ENCODE assay signal across 11 cellular contexts in the genomic region with DNA sequence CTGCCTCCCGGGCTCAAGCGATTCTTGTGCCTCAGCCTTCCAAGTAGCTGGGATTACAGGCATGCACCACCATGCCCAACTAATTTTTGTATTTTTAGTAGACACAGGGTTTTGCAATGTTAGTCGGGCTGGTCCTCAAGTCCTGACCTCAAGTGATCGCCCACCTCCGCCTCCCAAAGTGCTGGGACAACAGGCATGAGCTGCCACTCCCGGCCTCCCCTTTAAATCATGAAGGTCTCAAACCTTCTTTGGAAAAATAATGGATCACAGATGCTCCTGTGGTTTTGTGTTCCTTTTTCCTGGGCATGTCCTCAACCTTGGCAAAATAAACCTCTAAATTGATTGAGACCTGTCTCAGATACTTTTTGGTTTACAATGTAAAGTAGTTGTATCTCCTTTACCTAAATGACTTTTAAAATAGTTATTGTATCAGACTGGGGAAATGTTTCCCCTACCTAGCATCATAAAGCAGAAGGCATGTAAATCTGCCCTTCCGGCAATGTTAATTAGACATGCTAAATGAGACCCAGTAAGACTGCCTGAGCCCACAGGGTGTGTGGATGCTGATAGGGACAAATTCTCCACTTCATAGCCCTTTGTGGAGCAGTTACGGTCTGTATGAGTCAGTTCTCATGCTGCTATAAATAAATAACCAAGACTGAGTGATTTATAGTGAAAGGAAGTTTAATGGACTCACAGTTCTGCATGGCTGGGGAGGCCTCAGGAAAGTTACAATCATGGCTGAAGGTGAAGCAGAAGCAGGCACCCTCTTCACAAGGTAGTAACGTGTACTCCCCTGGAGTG. TPM values are rescaled to one million over a fixed set of nuclear protein-coding genes. Genes with fewer than 3 reads are reported as not detected.
A peak's percentile ranks its signal among the peaks of the same experiment; 100 is the strongest.
DNase-seq lines count a peak whose midpoint lies in the region; ATAC-seq, FAIRE-seq and TF ChIP-seq lines count a peak whose summit lies in the region.
"Had no signal": no experiment of that assay in that cellular context is flagged by ENCODE, and none has a peak within 500 bp of the region (broad histone marks: within the 10 kb centered on the region; RNA-seq: fewer than 3 reads in every experiment).

No MANE protein-coding gene starts in this region.

- peaks cover 17% of the 10 kb centered on the region for H3K4me1 ChIP-seq in keratinocyte (ENCODE audit: control insufficient read depth, extremely low read depth, insufficient read depth, low read length)

- no peak overlapping the region for H3K9ac ChIP-seq in keratinocyte (ENCODE audit: control insufficient read depth, extremely low read depth, insufficient read depth, low read length)

- dilution Hi-C loops in keratinocyte (cut with MboI; ENCODE audit: extremely low pct_ligation_motif_present, low sequenced_read_pairs): no loop called here

- peaks cover 10% of the 10 kb centered on the region for H3K9me3 ChIP-seq in keratinocyte (ENCODE audit: control insufficient read depth, low read depth, low read length)

- H3K27ac ChIP-seq in keratinocyte (ENCODE audit: control insufficient read depth, insufficient read depth, low read length): no peak overlapping the region

- H3K36me3 ChIP-seq in keratinocyte (ENCODE audit: control insufficient read depth in 2 of 2, extremely low read depth in 1 of 2, insufficient read depth in 2 of 2, low read length in 2 of 2): no peaks in the 10 kb centered on the region

- peaks cover 20% of the 10 kb centered on the region for H3K27me3 Mint-ChIP-seq in activated T-cell treated with anti-CD3 and anti-CD28 coated beads, Interleukin-2, amount 50 U/mL, for 24 hours

- H3K27ac Mint-ChIP-seq in activated T-cell treated with anti-CD3 and anti-CD28 coated beads, Interleukin-2, amount 50 U/mL, for 24 hours: no peak overlapping the region

- no peak for FAIRE-seq in keratinocyte (lab: Jason Lieb, UNC)
- FAIRE-seq: H54 had no signal

- H3K4me2 ChIP-seq in keratinocyte (ENCODE audit: control insufficient read depth, extremely low read depth, insufficient read depth, low read depth, low read length): peak overlapping the region; percentile 45

- DNase-seq in EH (ENCODE audit: low read depth) (peak; percentile 72), SIG-M5 (lab: John Stamatoyannopoulos, UW) (peak; percentile 38), keratinocyte (ENCODE audit: low read depth, low spot score) (no peak), left lobe of liver (ENCODE audit: low spot score) (no peak), cerebellar nuclear complex (lab: John Stamatoyannopoulos, UW) (no peak)
- DNase-seq in activated T-cell treated with anti-CD3 and anti-CD28 coated beads, Interleukin-2, amount 50 U/mL, for 24 hours: no peak
- DNase-seq: COR-L47, NCI-H226 had no signal

- peak overlapping the region; percentile 62 for H2AFZ ChIP-seq in keratinocyte (ENCODE audit: control insufficient read depth, low read length)

- no peaks in the 10 kb centered on the region for H3K27me3 ChIP-seq in keratinocyte (ENCODE audit: control insufficient read depth, extremely low read depth, insufficient read depth, low read length)

- H3K4me1 Mint-ChIP-seq in activated T-cell treated with anti-CD3 and anti-CD28 coated beads, Interleukin-2, amount 50 U/mL, for 24 hours (ENCODE audit: low read depth): peaks cover 13% of the 10 kb centered on the region

- H4K20me1 ChIP-seq in keratinocyte (ENCODE audit: control insufficient read depth, extremely low read depth, insufficient read depth, low read length): no peaks in the 10 kb centered on the region

- H3K4me3 Mint-ChIP-seq in activated T-cell treated with anti-CD3 and anti-CD28 coated beads, Interleukin-2, amount 50 U/mL, for 24 hours: no peak overlapping the region

- H3K9me1 ChIP-seq in keratinocyte (ENCODE audit: control insufficient read depth, extremely low read depth, insufficient read depth, low read length): no peaks in the 10 kb centered on the region

- TF ChIP-seq CTCF in keratinocyte (optimal IDR thresholded peaks at IDR 0.05 in 1 of 3, IDR thresholded peaks at IDR 0.05 in 1 of 3, conservative IDR thresholded peaks at IDR 0.05 in 1 of 3; ENCODE audit: extremely low read depth in 1 of 3, insufficient read depth in 2 of 3, low read length in 3 of 3): no peak

- H3K4me3 ChIP-seq in keratinocyte (ENCODE audit: control insufficient read depth in 2 of 3, extremely low read depth in 1 of 3, insufficient read depth in 2 of 3, low read depth in 1 of 3, low read length in 3 of 3): no peak overlapping the region

- ATAC-seq in HG02852 (IDR thresholded peaks at IDR 0.05; ENCODE audit: unreplicated experiment) (peak; percentile 77), left lobe of liver (no peak), HG03039 (IDR thresholded peaks at IDR 0.05; ENCODE audit: unreplicated experiment) (no peak)

- peaks cover 6% of the 10 kb centered on the region for H3K36me3 Mint-ChIP-seq in activated T-cell treated with anti-CD3 and anti-CD28 coated beads, Interleukin-2, amount 50 U/mL, for 24 hours (ENCODE audit: low read depth)

- H3K9me3 Mint-ChIP-seq in activated T-cell treated with anti-CD3 and anti-CD28 coated beads, Interleukin-2, amount 50 U/mL, for 24 hours: peaks cover 11% of the 10 kb centered on the region

- no peaks in the 10 kb centered on the region for H3K79me2 ChIP-seq in keratinocyte (ENCODE audit: control insufficient read depth, insufficient read depth, low read length)

RNA-seq across cellular contexts. Expression of gene CBR1, which starts 27.8 kb away (rescaled TPM):
- polyA plus RNA-seq in keratinocyte: 188 to 269 TPM (median 207 TPM) in 3 replicates
- polyA plus RNA-seq in keratinocyte (2011; ENCODE audit: low read depth): 46.5 TPM
- polyA plus RNA-seq in keratinocyte (2011; cell fraction: cytosol; rRNA removed): 157 and 252 TPM in 2 replicates
- polyA plus RNA-seq in keratinocyte (2011; cell fraction: nucleus; rRNA removed): 136 and 160 TPM in 2 replicates
- 109 and 180 TPM in 2 replicates for polyA plus RNA-seq in keratinocyte (2012; ENCODE audit: low replicate concordance)
- 53.4 to 72.4 TPM (median 69.5 TPM) in 3 replicates for polyA minus RNA-seq in keratinocyte
- 363 TPM for polyA minus RNA-seq in keratinocyte (2011; cell fraction: cytosol; rRNA and poly(A)+ RNA removed)
- polyA minus RNA-seq in keratinocyte (2011; cell fraction: nucleus; rRNA and poly(A)+ RNA removed): 69.5 and 80.8 TPM in 2 replicates
- total RNA-seq in left lobe of liver: 152 TPM

RNA-seq across cellular contexts. Expression of gene CBR3, which starts 37.2 kb away (rescaled TPM):
- 0.70 to 1.8 TPM (median 1.3 TPM) in 3 replicates for polyA plus RNA-seq in keratinocyte
- not detected for polyA plus RNA-seq in keratinocyte (2011; ENCODE audit: low read depth)
- polyA plus RNA-seq in keratinocyte (2011; cell fraction: cytosol; rRNA removed): 0.34 and 0.47 TPM in 2 replicates
- 0.16 TPM in 1 of 2 replicates, not detected in the other for polyA plus RNA-seq in keratinocyte (2011; cell fraction: nucleus; rRNA removed)
- polyA plus RNA-seq in keratinocyte (2012; ENCODE audit: low replicate concordance): 0.90 and 2.8 TPM in 2 replicates
- polyA minus RNA-seq in keratinocyte: 0.62 to 0.77 TPM in 2 of 3 replicates, not detected in the other
- polyA minus RNA-seq in keratinocyte (2011; cell fraction: cytosol; rRNA and poly(A)+ RNA removed): not detected
- polyA minus RNA-seq in keratinocyte (2011; cell fraction: nucleus; rRNA and poly(A)+ RNA removed): 0.42 TPM in 1 of 2 replicates, not detected in the other
- total RNA-seq in left lobe of liver: not detected

RNA-seq across cellular contexts. Expression of gene SETD4, which starts 37.3 kb away (rescaled TPM):
- polyA plus RNA-seq in keratinocyte: 15.1 to 16.8 TPM (median 15.8 TPM) in 3 replicates
- 11.3 TPM for polyA plus RNA-seq in keratinocyte (2011; ENCODE audit: low read depth)
- 10.0 and 10.5 TPM in 2 replicates for polyA plus RNA-seq in keratinocyte (2011; cell fraction: cytosol; rRNA removed)
- 44.9 and 47.4 TPM in 2 replicates for polyA plus RNA-seq in keratinocyte (2011; cell fraction: nucleus; rRNA removed)
- 10.5 and 12.3 TPM in 2 replicates for polyA plus RNA-seq in keratinocyte (2012; ENCODE audit: low replicate concordance)
- 12.2 to 14.2 TPM (median 13.4 TPM) in 3 replicates for polyA minus RNA-seq in keratinocyte
- polyA minus RNA-seq in keratinocyte (2011; cell fraction: cytosol; rRNA and poly(A)+ RNA removed): 9.4 TPM
- polyA minus RNA-seq in keratinocyte (2011; cell fraction: nucleus; rRNA and poly(A)+ RNA removed): 11.4 and 18.9 TPM in 2 replicates
- 5.8 TPM for total RNA-seq in left lobe of liver

RNA-seq across cellular contexts. Expression of gene DOP1B, which starts 59.0 kb away (rescaled TPM):
- 2.4 to 5.8 TPM (median 2.9 TPM) in 3 replicates for polyA plus RNA-seq in keratinocyte
- polyA plus RNA-seq in keratinocyte (2011; ENCODE audit: low read depth): 3.4 TPM
- 3.1 and 3.2 TPM in 2 replicates for polyA plus RNA-seq in keratinocyte (2011; cell fraction: cytosol; rRNA removed)
- 10.6 and 12.9 TPM in 2 replicates for polyA plus RNA-seq in keratinocyte (2011; cell fraction: nucleus; rRNA removed)
- polyA plus RNA-seq in keratinocyte (2012; ENCODE audit: low replicate concordance): 3.6 and 5.6 TPM in 2 replicates
- 5.1 to 11.1 TPM (median 6.3 TPM) in 3 replicates for polyA minus RNA-seq in keratinocyte
- 10.6 TPM for polyA minus RNA-seq in keratinocyte (2011; cell fraction: cytosol; rRNA and poly(A)+ RNA removed)
- polyA minus RNA-seq in keratinocyte (2011; cell fraction: nucleus; rRNA and poly(A)+ RNA removed): 13.3 and 17.2 TPM in 2 replicates
- 23.6 TPM for total RNA-seq in left lobe of liver

Comparison
In these comparisons a context has a peak if more than half of its experiments do, and no peak if none do; other contexts are left out.
1. DNase-seq: peak in EH (single experiment) and SIG-M5 (single experiment); none in keratinocyte (single experiment), left lobe of liver (single experiment), activated T-cell treated with anti-CD3 and anti-CD28 coated beads, Interleukin-2, amount 50 U/mL, for 24 hours (single experiment) and cerebellar nuclear complex (0 of 2).